Comparison of ENCODE assay signal across 8 cellular contexts in the genomic region with DNA sequence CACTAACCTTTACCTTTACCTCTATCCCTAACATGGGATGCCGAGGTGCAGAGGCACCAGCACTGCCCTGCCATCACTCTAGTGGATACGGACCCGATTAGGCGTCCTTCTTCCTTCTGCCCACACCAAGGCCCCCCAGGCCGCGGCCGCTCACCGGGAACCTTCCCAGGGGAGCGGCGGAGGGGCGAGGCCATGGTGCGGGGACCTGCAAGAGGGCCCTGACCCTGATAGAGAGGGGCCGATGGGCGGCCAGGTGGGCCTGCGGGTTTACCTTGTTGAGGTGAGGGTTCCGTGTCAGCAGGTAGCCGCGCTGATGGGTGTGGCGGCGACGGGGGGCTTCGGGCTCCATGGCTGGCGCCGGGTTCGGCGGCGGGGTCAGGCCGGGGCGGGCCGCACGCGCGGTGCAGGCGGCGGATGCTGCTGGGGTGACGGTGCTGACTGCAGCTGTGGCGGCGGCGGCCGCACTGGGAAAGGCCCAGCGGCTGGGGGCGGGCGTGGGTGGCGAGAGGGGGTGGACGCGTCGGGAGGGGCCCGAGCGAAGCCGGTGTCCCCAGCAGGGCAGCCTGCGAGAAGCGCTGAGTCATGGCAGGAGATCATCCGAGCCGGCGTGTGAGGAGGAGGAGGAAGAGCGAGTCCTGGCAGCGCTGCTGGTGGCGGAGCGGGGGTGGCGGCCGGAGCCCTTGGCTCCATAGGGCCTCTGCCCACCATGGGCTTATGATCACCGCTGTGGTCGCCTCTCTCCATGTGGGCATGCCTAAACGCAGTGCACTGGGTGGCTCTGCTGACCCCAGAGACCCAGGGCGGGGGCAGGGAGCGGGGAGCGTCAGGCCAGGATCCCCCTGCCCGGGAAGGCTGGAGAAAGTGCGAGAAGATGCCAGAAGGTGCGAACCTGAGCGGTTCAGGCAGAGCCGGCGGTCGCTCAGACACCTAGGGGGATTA. TPM values are rescaled to one million over a fixed set of nuclear protein-coding genes. Genes with fewer than 3 reads are reported as not detected.
DNase-seq lines count a peak whose midpoint lies in the region; ATAC-seq and TF ChIP-seq lines count a peak whose summit lies in the region.

A gene (minus strand): TSS at position 446 of the 939 bp plus-strand sequence. CDS start 97 bp downstream, at position 349.

- peaks cover 0 to 8% of the 10 kb centered on the region in 2 donors for H3K36me3 Mint-ChIP-seq in activated naive CD4-positive, alpha-beta T cell treated with anti-CD3 and anti-CD28 coated beads, Interleukin-2, amount 50 U/mL, for 72 hours

- no peaks in the 10 kb centered on the region for H3K9me3 ChIP-seq in upper lobe of right lung

- ATAC-seq in GM18517 (IDR thresholded peaks at IDR 0.05; ENCODE audit: unreplicated experiment) (peak; percentile 71), HG02884 (IDR thresholded peaks at IDR 0.05; ENCODE audit: unreplicated experiment) (peak; percentile 76), upper lobe of right lung (peak; percentile 95)
- peak; percentile 37 to 63 for ATAC-seq in activated naive CD4-positive, alpha-beta T cell treated with anti-CD3 and anti-CD28 coated beads, Interleukin-2, amount 50 U/mL, for 72 hours

- no peaks in the 10 kb centered on the region for H3K27me3 ChIP-seq in ACC112 (ENCODE audit: insufficient read depth, low read length)
- H3K27me3 ChIP-seq in upper lobe of right lung, result no peaks in the 10 kb centered on the region

- peak within 1 kb of the TSS; percentile 99 for H2AFZ ChIP-seq in ACC112 (ENCODE audit: low read length, unreplicated experiment)

- H3K79me2 ChIP-seq in ACC112 (ENCODE audit: control insufficient read depth, insufficient read depth, low read length, unreplicated experiment), result peaks cover 37% of the 10 kb centered on the region

- H3K27ac ChIP-seq in ACC112 (ENCODE audit: low read depth, low read length) (peak within 1 kb of the TSS; percentile 50; the same call in 1 of the 2 replicates), upper lobe of right lung (peak within 1 kb of the TSS; percentile 83)

- intact Hi-C loops in upper lobe of right lung (cut with DNase I), result no loop called here

- peak; percentile 29 for DNase-seq in NCI-H526 treated with DMSO at 0.1 percent for 48 hours (lab: John Stamatoyannopoulos, UW)
- DNase-seq in activated naive CD4-positive, alpha-beta T cell treated with anti-CD3 and anti-CD28 coated beads, Interleukin-2, amount 50 U/mL, for 72 hours (ENCODE audit: low spot score in 2 of 2), result peak in 1 of 2 donors; percentile 3
- DNase-seq in glomerular endothelial cell (ENCODE audit: extremely low read depth, low read depth, low spot score), result no peak
- DNase-seq in occipital lobe (lab: John Stamatoyannopoulos, UW), result peak; percentile 82
- peak; percentile 94 for DNase-seq in upper lobe of right lung

- TF ChIP-seq CTCF in upper lobe of right lung (IDR thresholded peaks at IDR 0.05), result no peak

- H3K27ac Mint-ChIP-seq in activated naive CD4-positive, alpha-beta T cell treated with anti-CD3 and anti-CD28 coated beads, Interleukin-2, amount 50 U/mL, for 72 hours, result no peak within 1 kb of the TSS

- no peaks in the 10 kb centered on the region for H3K9me3 Mint-ChIP-seq in activated naive CD4-positive, alpha-beta T cell treated with anti-CD3 and anti-CD28 coated beads, Interleukin-2, amount 50 U/mL, for 72 hours

- H3K4me3 ChIP-seq in ACC112 (ENCODE audit: low read depth, low read length) (peak within 1 kb of the TSS; percentile 97), upper lobe of right lung (peak within 1 kb of the TSS; percentile 61)

- H3K4me1 ChIP-seq in ACC112 (ENCODE audit: control insufficient read depth, insufficient read depth, low read length, unreplicated experiment) (peaks cover 20% of the 10 kb centered on the region), upper lobe of right lung (no peaks in the 10 kb centered on the region)

- peaks cover 14% of the 10 kb centered on the region; the same call in 1 of the 2 replicates for H3K36me3 ChIP-seq in ACC112 (ENCODE audit: insufficient read depth, low read length)
- no peaks in the 10 kb centered on the region for H3K36me3 ChIP-seq in upper lobe of right lung

RNA-seq across cellular contexts. Expression of the gene that starts here (rescaled TPM):
- total RNA-seq in activated naive CD4-positive, alpha-beta T cell treated with anti-CD3 and anti-CD28 coated beads, Interleukin-2, amount 50 U/mL, for 72 hours, result not detected
- total RNA-seq in glomerular endothelial cell, result 13.8 and 19.8 TPM in 2 replicates
- 1.4 TPM for total RNA-seq in occipital lobe
- 14.7 TPM for total RNA-seq in upper lobe of right lung

Comparison
In these comparisons a context has a peak if more than half of its experiments do, and no peak if none do; other contexts are left out.
1. Peak in ATAC-seq in activated naive CD4-positive, alpha-beta T cell treated with anti-CD3 and anti-CD28 coated beads, Interleukin-2, amount 50 U/mL, for 72 hours; RNA of the gene not detected or under 1 TPM.